13 cellular contexts compared by ENCODE assay signal in the genomic region with DNA sequence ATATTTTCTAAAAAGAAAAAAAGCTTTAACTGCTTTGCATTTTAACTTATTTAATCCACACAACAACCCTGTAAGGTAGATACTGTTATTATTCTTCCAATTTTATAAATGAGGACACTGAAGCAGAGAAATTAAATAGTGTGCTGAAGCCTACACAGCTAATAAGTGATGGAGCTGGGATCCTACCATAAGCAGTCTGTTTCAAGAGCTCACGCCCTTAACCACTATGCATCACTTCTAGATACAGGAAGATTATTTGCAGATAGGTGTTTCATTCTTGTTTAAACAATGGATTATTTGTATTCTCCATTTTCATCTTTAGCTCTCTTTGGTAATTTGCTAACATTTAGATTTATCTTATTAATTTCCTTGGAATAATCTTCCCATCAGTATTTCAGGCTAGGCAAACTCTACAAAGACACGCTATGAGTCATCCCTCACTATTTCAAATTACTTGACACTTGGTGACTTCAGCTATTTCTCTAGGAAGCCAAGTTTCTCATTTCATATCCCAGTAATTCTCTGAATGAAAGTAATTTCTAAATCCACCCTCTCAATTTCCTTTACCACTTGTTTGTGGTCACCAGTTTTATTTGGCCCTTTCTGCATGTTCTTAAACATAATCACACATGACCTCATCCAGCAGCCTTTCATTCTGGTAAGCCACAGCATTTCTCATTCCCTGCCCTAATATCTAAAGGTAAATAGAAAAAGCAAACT.
DNase-seq lines count a peak whose midpoint lies in the region; ATAC-seq and TF ChIP-seq lines count a peak whose summit lies in the region.
"Had no signal": no experiment of that assay in that cellular context is flagged by ENCODE, and none has a peak within 500 bp of the region (broad histone marks: within the 10 kb centered on the region; RNA-seq: fewer than 3 reads in every experiment).

No MANE protein-coding gene starts in this region.

- no peak overlapping the region for H3K4me3 ChIP-seq in CD4-positive, CD25-positive, alpha-beta regulatory T cell (ENCODE audit: low read depth, low read length)
- H3K4me3 ChIP-seq in fibroblast of lung (replicated peaks in 1 of 4; ENCODE audit: control extremely low read depth in 1 of 4, insufficient read depth in 1 of 4, low read depth in 3 of 4, low read length in 4 of 4) (no peak overlapping the region), mesendoderm (ENCODE audit: low read length) (no peak overlapping the region)
- H3K4me3 ChIP-seq: transverse colon had no signal

- no peak overlapping the region for H2BK120ac ChIP-seq in mesendoderm (ENCODE audit: low read depth, low read length)

- H3K79me2 ChIP-seq in fibroblast of lung (ENCODE audit: control insufficient read depth, insufficient read depth, low read length) (no peaks in the 10 kb centered on the region), mesendoderm (ENCODE audit: control insufficient read depth, insufficient read depth, low read length) (no peaks in the 10 kb centered on the region)

- no peaks in the 10 kb centered on the region for H3K36me3 Mint-ChIP-seq in CD4-positive, CD25-positive, alpha-beta regulatory T cell

- no peak overlapping the region for H4K8ac ChIP-seq in mesendoderm (ENCODE audit: low read depth, low read length)

- peak overlapping the region in 1 of 4 donors; percentile 40 for H3K4me3 Mint-ChIP-seq in CD4-positive, CD25-positive, alpha-beta regulatory T cell
- H3K4me3 Mint-ChIP-seq: neural crest cell had no signal

- no peak overlapping the region for H3K9ac ChIP-seq in fibroblast of lung (ENCODE audit: insufficient read depth, low read length)
- H3K9ac ChIP-seq in mesendoderm (ENCODE audit: low read length), result no peak overlapping the region

- H3K27me3 Mint-ChIP-seq in CD4-positive, CD25-positive, alpha-beta regulatory T cell, result no peaks in the 10 kb centered on the region

- TF ChIP-seq CTCF in fibroblast of lung (conservative IDR thresholded peaks at IDR 0.05 in 1 of 2, IDR thresholded peaks at IDR 0.05 in 1 of 2; ENCODE audit: low read depth in 1 of 2, low read length in 2 of 2), result no peak

- H3K23ac ChIP-seq in mesendoderm (ENCODE audit: low read length), result no peak overlapping the region

- H3K9me3 ChIP-seq in CD4-positive, CD25-positive, alpha-beta regulatory T cell (ENCODE audit: control insufficient read depth in 2 of 2, low read length in 2 of 2), result no peaks in the 10 kb centered on the region
- H3K9me3 ChIP-seq in fibroblast of lung (ENCODE audit: control insufficient read depth, insufficient read depth, low read depth, low read length), result no peaks in the 10 kb centered on the region
- H3K9me3 ChIP-seq: transverse colon had no signal

- no peaks in the 10 kb centered on the region for H3K36me3 ChIP-seq in CD4-positive, CD25-positive, alpha-beta regulatory T cell (ENCODE audit: control insufficient read depth, insufficient read depth, low read length)
- H3K36me3 ChIP-seq in fibroblast of lung (ENCODE audit: control insufficient read depth, insufficient read depth, low read length) (no peaks in the 10 kb centered on the region), mesendoderm (ENCODE audit: control insufficient read depth, insufficient read depth, low read length) (no peaks in the 10 kb centered on the region)
- H3K36me3 ChIP-seq: transverse colon had no signal

- H3K27ac ChIP-seq in CD4-positive, CD25-positive, alpha-beta regulatory T cell (ENCODE audit: insufficient read depth, low read length, poor library complexity, severe bottlenecking), result peak overlapping the region; percentile 63
- H3K27ac ChIP-seq in fibroblast of lung (ENCODE audit: insufficient read depth, low read length) (no peak overlapping the region), mesendoderm (ENCODE audit: low read depth, low read length) (no peak overlapping the region)
- H3K27ac ChIP-seq: transverse colon had no signal

- DNase-seq in CD4-positive, CD25-positive, alpha-beta regulatory T cell, result peak in 1 of 3 donors; percentile 7
- DNase-seq in LHCN-M2 (ENCODE audit: low read depth) (peak; percentile 72), fibroblast of lung (ENCODE audit: low read depth in 2 of 2) (peak; percentile 27 to 86), mesendoderm (no peak), KG1 (lab: John Stamatoyannopoulos, UW) (no peak), OCI-M2 (lab: John Stamatoyannopoulos, UW; ENCODE audit: unreplicated experiment) (no peak)
- DNase-seq in effector CD4-positive, alpha-beta T cell, result no peak
- DNase-seq: cortex of kidney, NCI-H1930, Right ventricle myocardium superior, transverse colon had no signal

- no peak overlapping the region for H3K4ac ChIP-seq in mesendoderm (ENCODE audit: low read depth, low read length)

- no peak overlapping the region for H4K5ac ChIP-seq in mesendoderm (ENCODE audit: low read length)

- no peak for ATAC-seq in CD4-positive, CD25-positive, alpha-beta regulatory T cell (ENCODE audit: low read depth in 2 of 2)
- peak; percentile 37 for ATAC-seq in GM18868 (IDR thresholded peaks at IDR 0.05; ENCODE audit: unreplicated experiment)

- H3K4me2 ChIP-seq in fibroblast of lung (ENCODE audit: extremely low read depth, insufficient read depth, low read length), result no peak overlapping the region
- no peak overlapping the region for H3K4me2 ChIP-seq in mesendoderm (ENCODE audit: low read length)

- H3K18ac ChIP-seq in mesendoderm (ENCODE audit: low read length), result no peak overlapping the region

- no peak overlapping the region for H3K56ac ChIP-seq in mesendoderm (ENCODE audit: low read length)

- no peak overlapping the region for H2AFZ ChIP-seq in fibroblast of lung (ENCODE audit: low read length)

- no CpG with 5 or more reads among the region's 2 CpGs for WGBS in mesendoderm (ENCODE audit: extremely low coverage, insufficient coverage, low lambda C conversion rate)

- H4K20me1 ChIP-seq in fibroblast of lung (ENCODE audit: control insufficient read depth, extremely low read depth, insufficient read depth, low read length), result no peaks in the 10 kb centered on the region

- H3K79me1 ChIP-seq in mesendoderm (ENCODE audit: low read length), result no peaks in the 10 kb centered on the region

- no peaks in the 10 kb centered on the region for H3K27me3 ChIP-seq in CD4-positive, CD25-positive, alpha-beta regulatory T cell (ENCODE audit: control insufficient read depth, insufficient read depth, low read length)
- no peaks in the 10 kb centered on the region for H3K27me3 ChIP-seq in fibroblast of lung (ENCODE audit: control insufficient read depth, insufficient read depth, low read length)
- H3K27me3 ChIP-seq in mesendoderm (ENCODE audit: insufficient read depth, low read length, poor library complexity), result no peaks in the 10 kb centered on the region
- H3K27me3 ChIP-seq: transverse colon had no signal

- no peak overlapping the region for H2BK15ac ChIP-seq in mesendoderm (replicated peaks; ENCODE audit: low read depth)

- H3K9me3 Mint-ChIP-seq in CD4-positive, CD25-positive, alpha-beta regulatory T cell, result peaks cover 0 to 3% (median 0%) of the 10 kb centered on the region in 7 donors

- peak overlapping the region in 2 of 3 donors; percentile 53 to 87 for H3K27ac Mint-ChIP-seq in CD4-positive, CD25-positive, alpha-beta regulatory T cell

- H3K4me1 ChIP-seq in CD4-positive, CD25-positive, alpha-beta regulatory T cell (ENCODE audit: control insufficient read depth, insufficient read depth, low read length, poor library complexity, severe bottlenecking), result peaks cover 20% of the 10 kb centered on the region
- no peaks in the 10 kb centered on the region for H3K4me1 ChIP-seq in fibroblast of lung (ENCODE audit: control insufficient read depth, extremely low read depth, insufficient read depth, low read length)
- H3K4me1 ChIP-seq in mesendoderm (ENCODE audit: control insufficient read depth, low read depth, low read length), result no peaks in the 10 kb centered on the region
- H3K4me1 ChIP-seq: transverse colon had no signal

- H2AK5ac ChIP-seq in mesendoderm (ENCODE audit: low read length), result no peak overlapping the region

- peaks cover 15 to 50% (median 28%) of the 10 kb centered on the region in 4 donors for H3K4me1 Mint-ChIP-seq in CD4-positive, CD25-positive, alpha-beta regulatory T cell
- H3K4me1 Mint-ChIP-seq: neural crest cell had no signal

- H2BK5ac ChIP-seq in mesendoderm (ENCODE audit: low read length), result no peak overlapping the region

Comparison
In these comparisons a context has a peak if more than half of its experiments do, and no peak if none do; other contexts are left out.
1. DNase-seq: peak in LHCN-M2 (single experiment) and fibroblast of lung (2 of 2); none in mesendoderm (single experiment), KG1 (single experiment), effector CD4-positive, alpha-beta T cell (single experiment) and OCI-M2 (single experiment).